8 cellular contexts compared by ENCODE assay signal in genomic region chr12:62435337-62436163, GRCh38. TPM values are rescaled to one million over a fixed set of nuclear protein-coding genes. Genes with fewer than 3 reads are reported as not detected.
A peak's percentile ranks its signal among the peaks of the same experiment; 100 is the strongest.
DNase-seq lines count a peak whose midpoint lies in the region; ATAC-seq and TF ChIP-seq lines count a peak whose summit lies in the region.

No MANE protein-coding gene starts in this region.

- peak overlapping the region in 3 of 9 donors; percentile 33 to 71 (median 36) for H3K27ac Mint-ChIP-seq in naive thymus-derived CD4-positive, alpha-beta T cell

- peak; percentile 75 for TF ChIP-seq CTCF in AG04450 (IDR thresholded peaks at IDR 0.05; ENCODE audit: low read depth, low read length)

- H3K4me3 ChIP-seq in AG04450 (ENCODE audit: low read depth, low read length) (peak overlapping the region; percentile 61), thymus (ENCODE audit: low read length) (peak overlapping the region; percentile 37)
- peak overlapping the region; percentile 71 for H3K4me3 ChIP-seq in naive thymus-derived CD4-positive, alpha-beta T cell (ENCODE audit: low read length)

- H3K4me1 Mint-ChIP-seq in naive thymus-derived CD4-positive, alpha-beta T cell = peaks cover 9 to 24% (median 18%) of the 10 kb centered on the region in 7 donors

- H3K27ac ChIP-seq in AG04450 (ENCODE audit: low read depth, low read length) (no peak overlapping the region), thymus (ENCODE audit: low read depth) (no peak overlapping the region)
- no peak overlapping the region for H3K27ac ChIP-seq in naive thymus-derived CD4-positive, alpha-beta T cell (ENCODE audit: low read depth, low read length)

- POLR2A ChIA-PET in AG04450 (lab: Yijun Ruan, JAX) = interaction anchor here (0.7 kb wide), 1 partner anchor 168 kb away, joined by 3 read pairs; no protein-coding TSS in a partner anchor
- POLR2A ChIA-PET in naive thymus-derived CD4-positive, alpha-beta T cell (lab: Charles Lee) = interaction anchor here (0.7 kb wide), 1 partner anchor 50 kb away, joined by 4 read pairs; no protein-coding TSS in a partner anchor

- DNase-seq in AG04450 (ENCODE audit: low read depth, low spot score) (peak; percentile 49), NCI-H510A treated with DMSO at 0.1 percent for 48 hours (lab: John Stamatoyannopoulos, UW) (peak; percentile 72), fibroblast of the conjunctiva (ENCODE audit: low read depth) (peak; percentile 51)
- DNase-seq in activated T-cell treated with anti-CD3 and anti-CD28 coated beads, Interleukin-2, amount 50 U/mL, for 48 hours = peak; percentile 56 to 58
- peak; percentile 8 to 38 (median 26) for DNase-seq in naive thymus-derived CD4-positive, alpha-beta T cell

- CTCF ChIA-PET in AG04450 (lab: Charles Lee) = interaction anchor here (0.5 to 4.9 kb wide), 35 partner anchors 8 to 1799 kb away, joined by 3 to 128 read pairs (median 3); partner anchors contain the start of genes MON2 and USP15
- CTCF ChIA-PET in naive thymus-derived CD4-positive, alpha-beta T cell (lab: Charles Lee) = interaction anchor here (0.6 to 5.7 kb wide), 6 partner anchors 8 to 378 kb away, joined by 3 to 59 read pairs (median 4); no protein-coding TSS in a partner anchor

- H3K36me3 ChIP-seq in naive thymus-derived CD4-positive, alpha-beta T cell (ENCODE audit: control insufficient read depth in 2 of 3, insufficient read depth in 3 of 3, low read length in 3 of 3) = no peaks in the 10 kb centered on the region
- no peaks in the 10 kb centered on the region for H3K36me3 ChIP-seq in thymus (ENCODE audit: control insufficient read depth, insufficient read depth)

- peak; percentile 88 for ATAC-seq in GM18511 (IDR thresholded peaks at IDR 0.05; ENCODE audit: unreplicated experiment)
- ATAC-seq in HG03045 (IDR thresholded peaks at IDR 0.05; ENCODE audit: unreplicated experiment) = peak; percentile 75
- ATAC-seq in naive thymus-derived CD4-positive, alpha-beta T cell = peak; percentile 77

- H3K27me3 Mint-ChIP-seq in naive thymus-derived CD4-positive, alpha-beta T cell = peaks cover 19 to 67% (median 29%) of the 10 kb centered on the region in 5 donors

- H3K4me1 ChIP-seq in naive thymus-derived CD4-positive, alpha-beta T cell (ENCODE audit: control insufficient read depth in 2 of 2, insufficient read depth in 2 of 2, low read length in 2 of 2) = peaks cover 9 to 10% of the 10 kb centered on the region in 2 donors
- H3K4me1 ChIP-seq in thymus (ENCODE audit: control insufficient read depth, insufficient read depth, low read length) = peaks cover 11% of the 10 kb centered on the region

- no peaks in the 10 kb centered on the region for H3K9me3 Mint-ChIP-seq in naive thymus-derived CD4-positive, alpha-beta T cell

- H3K27me3 ChIP-seq in AG04450 (ENCODE audit: control insufficient read depth, insufficient read depth, low read length) (peaks cover 26% of the 10 kb centered on the region), thymus (ENCODE audit: control insufficient read depth, insufficient read depth) (no peaks in the 10 kb centered on the region)
- H3K27me3 ChIP-seq in naive thymus-derived CD4-positive, alpha-beta T cell (ENCODE audit: control insufficient read depth in 2 of 2, insufficient read depth in 2 of 2, low read length in 2 of 2) = no peaks in the 10 kb centered on the region

- intact Hi-C loops in naive thymus-derived CD4-positive, alpha-beta T cell (cut with micrococcal nuclease) = loop anchor here in 1 of 2 donors (5.0 kb wide), 1 partner anchor 637 kb away; no protein-coding TSS in a partner anchor

- 3% methylated on average over 28 of the region's 28 CpGs for WGBS in thymus

- H3K4me3 Mint-ChIP-seq in naive thymus-derived CD4-positive, alpha-beta T cell = peak overlapping the region; percentile 79 to 93 (median 89)

- no peaks in the 10 kb centered on the region for H3K9me3 ChIP-seq in AG04450 (ENCODE audit: control insufficient read depth, insufficient read depth, low read length)
- no peaks in the 10 kb centered on the region for H3K9me3 ChIP-seq in naive thymus-derived CD4-positive, alpha-beta T cell (ENCODE audit: control insufficient read depth in 2 of 3, low read length in 3 of 3)
- no peaks in the 10 kb centered on the region for H3K9me3 ChIP-seq in thymus (ENCODE audit: control insufficient read depth)

- no peaks in the 10 kb centered on the region for H3K36me3 Mint-ChIP-seq in naive thymus-derived CD4-positive, alpha-beta T cell

RNA-seq across cellular contexts. Expression of gene MON2, which starts 31.1 kb away (rescaled TPM):
- polyA plus RNA-seq in AG04450 (2011; rRNA removed) (24.2 and 25.4 TPM in 2 replicates), thymus (32.7 TPM)
- 38.9 and 47.6 TPM in 2 replicates for polyA minus RNA-seq in AG04450 (2011; rRNA and poly(A)+ RNA removed)
- 10 to 100 TPM; 50.0 to 96.3 (median 76.0) TPM for total RNA-seq in naive thymus-derived CD4-positive, alpha-beta T cell
- polyA plus RNA-seq in naive thymus-derived CD4-positive, alpha-beta T cell = 10 to 100 TPM; 18.2 to 18.7 TPM
